Comparison of ENCODE assay signal across 2 cellular contexts in genomic region chr3:194768586-194768985, GRCh38.
TF ChIP-seq lines count a peak whose summit lies in the region.

No MANE protein-coding gene starts in this region.

TF ChIP-seq in A549, 52 proteins besides CTCF, POLR2A, EP300 and RAD21 (continued from another document):
- TF ChIP-seq, protein P1, sequence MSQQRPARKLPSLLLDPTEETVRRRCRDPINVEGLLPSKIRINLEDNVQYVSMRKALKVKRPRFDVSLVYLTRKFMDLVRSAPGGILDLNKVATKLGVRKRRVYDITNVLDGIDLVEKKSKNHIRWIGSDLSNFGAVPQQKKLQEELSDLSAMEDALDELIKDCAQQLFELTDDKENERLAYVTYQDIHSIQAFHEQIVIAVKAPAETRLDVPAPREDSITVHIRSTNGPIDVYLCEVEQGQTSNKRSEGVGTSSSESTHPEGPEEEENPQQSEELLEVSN (IDR thresholded peaks at IDR 0.05; ENCODE audit: borderline replicate concordance, low read depth), result no peak

TF ChIP-seq in GM12878, 131 proteins besides CTCF, POLR2A, EP300 and RAD21 (continued from another document):
- TF ChIP-seq ZBTB40 (IDR thresholded peaks at IDR 0.05; ENCODE audit: borderline replicate concordance), result no peak
- no peak for TF ChIP-seq SMAD5 (IDR thresholded peaks at IDR 0.05; ENCODE audit: low read depth)
- no peak for TF ChIP-seq TBL1XR1 (IDR thresholded peaks at IDR 0.05; ENCODE audit: low read depth, low read length)
- TF ChIP-seq HCFC1 (IDR thresholded peaks at IDR 0.05; ENCODE audit: low read length), result no peak
- TF ChIP-seq SP1 (IDR thresholded peaks at IDR 0.05; ENCODE audit: low read depth, low read length), result no peak
- TF ChIP-seq BMI1 (IDR thresholded peaks at IDR 0.05; ENCODE audit: borderline replicate concordance), result no peak
